Comparison of ENCODE assay signal across 8 cellular contexts in the genomic region with DNA sequence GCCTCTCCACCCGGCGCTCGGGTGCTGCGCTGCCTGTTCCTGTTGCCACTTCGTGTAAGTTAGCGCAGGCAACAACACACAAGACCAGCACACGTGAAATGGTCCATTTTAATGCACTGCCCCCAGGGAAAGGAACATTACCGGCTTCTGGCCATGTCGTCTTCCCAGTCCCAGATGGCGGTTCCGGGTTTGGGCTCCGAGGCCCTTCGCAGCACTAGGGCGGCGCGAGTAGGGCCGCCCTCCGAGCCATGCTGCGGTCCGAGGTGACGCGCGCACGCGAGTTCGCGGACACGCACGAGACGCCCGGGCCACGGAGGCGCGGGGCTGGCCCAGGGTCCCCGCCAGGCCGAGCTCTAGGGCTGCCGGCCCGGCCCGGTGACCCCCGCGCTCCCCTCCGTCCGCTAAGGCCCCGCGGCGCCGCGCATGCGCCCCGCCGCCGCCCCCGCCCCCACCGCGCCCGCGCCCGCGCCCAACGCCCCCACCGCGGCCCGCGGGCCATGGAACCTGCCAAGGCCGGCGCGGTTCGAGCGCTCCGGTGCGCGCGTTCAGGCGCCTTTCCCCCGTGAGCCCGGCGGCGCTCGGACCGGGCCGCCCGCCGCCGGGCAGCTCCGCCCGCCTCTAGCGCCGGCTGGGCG. TPM values are rescaled to one million over a fixed set of nuclear protein-coding genes. Genes with fewer than 3 reads are reported as not detected.
DNase-seq lines count a peak whose midpoint lies in the region; ATAC-seq and TF ChIP-seq lines count a peak whose summit lies in the region.

No MANE protein-coding gene starts in this region.

- H3F3A ChIP-seq in neural cell (ENCODE audit: insufficient read depth, low read length, poor library complexity, severe bottlenecking) = no peaks in the 10 kb centered on the region

- H2AFZ ChIP-seq in neural cell (ENCODE audit: low read depth, low read length) = peak overlapping the region; percentile 65

- H3K4me3 ChIP-seq in BE2C (ENCODE audit: low read depth, low read length) = peak overlapping the region; percentile 82
- H3K4me3 ChIP-seq in fibroblast of pulmonary artery (replicated peaks; ENCODE audit: low read depth, low read length) = peak overlapping the region; percentile 93
- H3K4me3 ChIP-seq in neural cell (ENCODE audit: low read length) = peak overlapping the region; percentile 99
- peak overlapping the region; percentile 78 to 98 (median 98) for H3K4me3 ChIP-seq in subcutaneous abdominal adipose tissue (ENCODE audit: low read depth in 1 of 5, low read length in 5 of 5)

- TF ChIP-seq CTCF in BE2C (IDR thresholded peaks at IDR 0.05; ENCODE audit: low read depth, low read length) = no peak
- no peak for TF ChIP-seq CTCF in fibroblast of pulmonary artery (IDR thresholded peaks at IDR 0.05; ENCODE audit: low read length, missing control alignments)
- peak; percentile 14 for TF ChIP-seq CTCF in neural cell (IDR thresholded peaks at IDR 0.05; ENCODE audit: poor library complexity, severe bottlenecking)

- peaks cover 35% of the 10 kb centered on the region for H3K79me2 ChIP-seq in neural cell (replicated peaks; ENCODE audit: insufficient read depth, low read length)

- DNase-seq in BE2C = peak; percentile 34
- DNase-seq in OCI-M1 (lab: John Stamatoyannopoulos, UW) = peak; percentile 68
- DNase-seq in activated T-helper 9 cell treated with anti-CD3 and anti-CD28 coated beads, Interleukin-2, amount 50 U/mL, for 16 hours (ENCODE audit: low read depth) = peak; percentile 47
- peak; percentile 47 for DNase-seq in fibroblast of pulmonary artery (ENCODE audit: low read depth)

- H3K4me1 ChIP-seq in BE2C (no peaks in the 10 kb centered on the region), subcutaneous abdominal adipose tissue (ENCODE audit: control insufficient read depth in 5 of 5, insufficient read depth in 5 of 5, low read length in 5 of 5) (peaks cover 5 to 32% (median 25%) of the 10 kb centered on the region in 5 donors)

- peak overlapping the region; percentile 88 for H3K9ac ChIP-seq in neural cell (ENCODE audit: low read length)
- H3K9ac ChIP-seq in subcutaneous abdominal adipose tissue (ENCODE audit: low read length in 5 of 5) = peak overlapping the region; percentile 92 to 99 (median 97)

- ATAC-seq in GM19023 (IDR thresholded peaks at IDR 0.05; ENCODE audit: unreplicated experiment) = peak; percentile 47
- ATAC-seq in HG03159 (IDR thresholded peaks at IDR 0.05; ENCODE audit: unreplicated experiment) = peak; percentile 44

- H3K4me2 ChIP-seq in neural cell (ENCODE audit: low read length) = peak overlapping the region; percentile 92

- no peaks in the 10 kb centered on the region for H3K9me2 ChIP-seq in neural cell (ENCODE audit: insufficient read depth, low read length)

- no peaks in the 10 kb centered on the region for H4K20me1 ChIP-seq in neural cell (ENCODE audit: insufficient read depth)

- H3K27me3 ChIP-seq in BE2C (no peaks in the 10 kb centered on the region), neural cell (ENCODE audit: insufficient read depth, low read depth, low read length) (no peaks in the 10 kb centered on the region), subcutaneous abdominal adipose tissue (ENCODE audit: control insufficient read depth in 5 of 5, insufficient read depth in 4 of 5, low read length in 5 of 5) (no peaks in the 10 kb centered on the region)

- H3K9me3 ChIP-seq in BE2C = no peaks in the 10 kb centered on the region
- no peaks in the 10 kb centered on the region for H3K9me3 ChIP-seq in neural cell (ENCODE audit: low read length)
- no peaks in the 10 kb centered on the region for H3K9me3 ChIP-seq in subcutaneous abdominal adipose tissue (ENCODE audit: control insufficient read depth in 5 of 5, low read length in 5 of 5)

- no peaks in the 10 kb centered on the region for H3K36me3 ChIP-seq in BE2C
- peaks cover 8% of the 10 kb centered on the region for H3K36me3 ChIP-seq in neural cell (ENCODE audit: insufficient read depth, low read length)
- no peaks in the 10 kb centered on the region for H3K36me3 ChIP-seq in subcutaneous abdominal adipose tissue (ENCODE audit: control insufficient read depth in 5 of 5, insufficient read depth in 5 of 5, low read length in 5 of 5)

- H3K27ac ChIP-seq in neural cell (ENCODE audit: low read length) = peak overlapping the region; percentile 82
- peak overlapping the region; percentile 91 for H3K27ac ChIP-seq in subcutaneous abdominal adipose tissue (ENCODE audit: low read depth, low read length)

- TF ChIP-seq EP300 in neural cell (conservative IDR thresholded peaks at IDR 0.05; ENCODE audit: poor library complexity, severe bottlenecking) = no peak

- TF ChIP-seq RAD21 in neural cell (conservative IDR thresholded peaks at IDR 0.05) = no peak

TF ChIP-seq in neural cell, 6 proteins besides CTCF, POLR2A, EP300 and RAD21:
- peak; percentile 67 for TF ChIP-seq TAF1 (IDR thresholded peaks at IDR 0.05; ENCODE audit: low read depth)
- TF ChIP-seq MXI1 (conservative IDR thresholded peaks at IDR 0.05; ENCODE audit: poor library complexity, severe bottlenecking) = peak; percentile 89
- no peak for TF ChIP-seq POLR2AphosphoS5 (IDR thresholded peaks at IDR 0.05)
- TF ChIP-seq SMC3 (conservative IDR thresholded peaks at IDR 0.05; ENCODE audit: poor library complexity) = peak; percentile 37
TF ChIP-seq in neural cell: peak in this region for 3.

RNA-seq across cellular contexts. Expression of a gene that starts 0.4 kb away (rescaled TPM):
- 4.1 TPM for polyA plus RNA-seq in BE2C (2012; ENCODE audit: insufficient read depth, insufficient read length, low read depth)
- polyA plus RNA-seq in neural cell = 6.5 and 7.7 TPM in 2 replicates
- 35.3 and 44.0 TPM in 2 replicates for polyA minus RNA-seq in neural cell

Comparison
In these comparisons a context has a peak if more than half of its experiments do, and no peak if none do; other contexts are left out.
1. Peak in every context shown above with its lines: DNase-seq, ATAC-seq, H3K4me3 ChIP-seq and H3K27ac ChIP-seq.